ENCODE assay signal across 19 cellular contexts in genomic region chr14:55712505-55712904, GRCh38.
DNase-seq lines count a peak whose midpoint lies in the region; ATAC-seq and TF ChIP-seq lines count a peak whose summit lies in the region.
"Had no signal": no experiment of that assay in that cellular context is flagged by ENCODE, and none has a peak within 500 bp of the region (broad histone marks: within the 10 kb centered on the region; RNA-seq: fewer than 3 reads in every experiment).

No MANE protein-coding gene starts in this region.

- H4K5ac ChIP-seq in mesendoderm (ENCODE audit: low read length): no peak overlapping the region

- no peak overlapping the region for H3K4me3 ChIP-seq in naive thymus-derived CD4-positive, alpha-beta T cell (ENCODE audit: low read length)
- no peak overlapping the region for H3K4me3 ChIP-seq in mesendoderm (ENCODE audit: low read length)
- H3K4me3 ChIP-seq: A549, GM23248 had no signal

- no peak overlapping the region for H3K23ac ChIP-seq in mesendoderm (ENCODE audit: low read length)

- H3K36me3 Mint-ChIP-seq in naive thymus-derived CD4-positive, alpha-beta T cell: no peaks in the 10 kb centered on the region

- H3K9me3 ChIP-seq in naive thymus-derived CD4-positive, alpha-beta T cell (ENCODE audit: control insufficient read depth in 2 of 3, low read length in 3 of 3): no peaks in the 10 kb centered on the region
- H3K9me3 ChIP-seq: A549 had no signal

- WGBS in mesendoderm (ENCODE audit: extremely low coverage, insufficient coverage, low lambda C conversion rate): no CpG with 5 or more reads among the region's 5 CpGs

- no peaks in the 10 kb centered on the region for H3K27me3 ChIP-seq in naive thymus-derived CD4-positive, alpha-beta T cell (ENCODE audit: control insufficient read depth in 2 of 2, insufficient read depth in 2 of 2, low read length in 2 of 2)
- no peaks in the 10 kb centered on the region for H3K27me3 ChIP-seq in mesendoderm (ENCODE audit: insufficient read depth, low read length, poor library complexity)

- no peak overlapping the region for H3K4me3 Mint-ChIP-seq in naive thymus-derived CD4-positive, alpha-beta T cell
- H3K4me3 Mint-ChIP-seq: CD4-positive, alpha-beta T cell had no signal

- H4K8ac ChIP-seq in mesendoderm (ENCODE audit: low read depth, low read length): no peak overlapping the region

- H3K18ac ChIP-seq in mesendoderm (ENCODE audit: low read length): no peak overlapping the region

- H3K79me1 ChIP-seq in mesendoderm (ENCODE audit: low read length): no peaks in the 10 kb centered on the region

- H3K36me3 ChIP-seq in naive thymus-derived CD4-positive, alpha-beta T cell (ENCODE audit: control insufficient read depth in 2 of 3, insufficient read depth in 3 of 3, low read length in 3 of 3): no peaks in the 10 kb centered on the region
- H3K36me3 ChIP-seq in mesendoderm (ENCODE audit: control insufficient read depth, insufficient read depth, low read length): no peaks in the 10 kb centered on the region

- no peak overlapping the region for H3K56ac ChIP-seq in mesendoderm (ENCODE audit: low read length)

- peaks cover 0 to 2% (median 0%) of the 10 kb centered on the region in 5 donors for H3K27me3 Mint-ChIP-seq in naive thymus-derived CD4-positive, alpha-beta T cell
- H3K27me3 Mint-ChIP-seq: CD4-positive, alpha-beta T cell had no signal

- no peak overlapping the region for H3K4me2 ChIP-seq in mesendoderm (ENCODE audit: low read length)
- H3K4me2 ChIP-seq: A549 had no signal

- no peak overlapping the region for H2BK5ac ChIP-seq in mesendoderm (ENCODE audit: low read length)

- H2BK15ac ChIP-seq in mesendoderm (replicated peaks; ENCODE audit: low read depth): no peak overlapping the region

- H3K4me1 Mint-ChIP-seq in naive thymus-derived CD4-positive, alpha-beta T cell: peaks cover 0 to 2% (median 0%) of the 10 kb centered on the region in 7 donors

- intact Hi-C loops in Right ventricle myocardium superior (cut with DNase I) (loop anchor here (5.0 to 10.0 kb wide), 2 partner anchors 632 to 760 kb away; no protein-coding TSS in a partner anchor), cardiac septum (cut with DNase I) (no loop called here), left cardiac atrium (cut with DNase I) (loop anchor here (10.0 kb wide), 2 partner anchors 402 to 712 kb away; partner anchors contain the start of gene PELI2 (in 1 of the 2))
- intact Hi-C loops in naive thymus-derived CD4-positive, alpha-beta T cell (cut with micrococcal nuclease): no loop called here

- no peaks in the 10 kb centered on the region for H3K79me2 ChIP-seq in mesendoderm (ENCODE audit: control insufficient read depth, insufficient read depth, low read length)

- H2BK120ac ChIP-seq in mesendoderm (ENCODE audit: low read depth, low read length): no peak overlapping the region

- CTCF ChIA-PET in naive thymus-derived CD4-positive, alpha-beta T cell (lab: Charles Lee): no interaction called here

- H3K27ac Mint-ChIP-seq in naive thymus-derived CD4-positive, alpha-beta T cell: no peak overlapping the region
- H3K27ac Mint-ChIP-seq: CD4-positive, alpha-beta T cell had no signal

- in situ Hi-C loops in GM13976 (cut with MboI; ENCODE audit: low sequenced_read_pairs, unreplicated experiment): loop anchor here (25.0 kb wide), 1 partner anchor 275 kb away; the partner anchor contains the start of gene TBPL2

- TF ChIP-seq CTCF in GM13976 (IDR thresholded peaks at IDR 0.05; ENCODE audit: borderline replicate concordance, control extremely low read depth, extremely low read depth, insufficient read depth, missing control alignments): no peak

- no peak overlapping the region for H3K9ac ChIP-seq in mesendoderm (ENCODE audit: low read length)
- H3K9ac ChIP-seq: GM23248 had no signal

- peak; percentile 79 for DNase-seq in Right ventricle myocardium superior
- DNase-seq in cardiac septum (ENCODE audit: low spot score): no peak
- no peak for DNase-seq in left cardiac atrium
- DNase-seq in naive thymus-derived CD4-positive, alpha-beta T cell: no peak
- peak in 25 of 49 donors; percentile 1 to 53 (median 12) for DNase-seq in substantia nigra (lab: John Stamatoyannopoulos, UW)
- no peak for DNase-seq in NCI-H748 treated with DMSO at 0.1 percent for 48 hours (lab: John Stamatoyannopoulos, UW)
- DNase-seq in mesendoderm: no peak
- no peak for DNase-seq in GM13976 (ENCODE audit: low spot score)
- DNase-seq: AML-193; CD4-positive, alpha-beta T cell; DMS79 treated with DMSO at 0.1 percent for 48 hours; GM23248; KBM-7; NCI-H1092; NCI-H2107; NCI-H226; NCI-H526; SIG-M5 had no signal

- no peak overlapping the region for H2AK5ac ChIP-seq in mesendoderm (ENCODE audit: low read length)

- H3K27ac ChIP-seq in naive thymus-derived CD4-positive, alpha-beta T cell (ENCODE audit: low read depth, low read length): no peak overlapping the region
- no peak overlapping the region for H3K27ac ChIP-seq in substantia nigra (ENCODE audit: low read depth, low read length, poor library complexity, severe bottlenecking)
- H3K27ac ChIP-seq in mesendoderm (ENCODE audit: low read depth, low read length): no peak overlapping the region
- H3K27ac ChIP-seq: A549, GM23248 had no signal

- H3K9me3 Mint-ChIP-seq in naive thymus-derived CD4-positive, alpha-beta T cell: no peaks in the 10 kb centered on the region
- H3K9me3 Mint-ChIP-seq: CD4-positive, alpha-beta T cell had no signal

- ATAC-seq in Right ventricle myocardium superior (ENCODE audit: poor library complexity) (peak; percentile 89), left cardiac atrium (peak; percentile 48 to 84)
- ATAC-seq in naive thymus-derived CD4-positive, alpha-beta T cell: peak; percentile 29
- ATAC-seq: A549 had no signal

- no peaks in the 10 kb centered on the region for H3K4me1 ChIP-seq in naive thymus-derived CD4-positive, alpha-beta T cell (ENCODE audit: control insufficient read depth in 2 of 2, insufficient read depth in 2 of 2, low read length in 2 of 2)
- no peaks in the 10 kb centered on the region for H3K4me1 ChIP-seq in mesendoderm (ENCODE audit: control insufficient read depth, low read depth, low read length)
- H3K4me1 ChIP-seq: A549 had no signal

- POLR2A ChIA-PET in naive thymus-derived CD4-positive, alpha-beta T cell (lab: Charles Lee): no interaction called here

- no peak overlapping the region for H3K4ac ChIP-seq in mesendoderm (ENCODE audit: low read depth, low read length)

Comparison
In these comparisons a context has a peak if more than half of its experiments do, and no peak if none do; other contexts are left out.
1. DNase-seq: peak in Right ventricle myocardium superior (single experiment) and substantia nigra (25 of 49); none in cardiac septum (single experiment), left cardiac atrium (single experiment), naive thymus-derived CD4-positive, alpha-beta T cell (0 of 9), NCI-H748 treated with DMSO at 0.1 percent for 48 hours (single experiment), mesendoderm (single experiment) and GM13976 (single experiment).
2. intact Hi-C loops: an anchor here in Right ventricle myocardium superior (5.0 to 10.0 kb wide) and left cardiac atrium (10.0 kb wide); none called in cardiac septum and naive thymus-derived CD4-positive, alpha-beta T cell.
3. ATAC-seq: peak in every context shown above with its lines; median percentile 89 in Right ventricle myocardium superior; 66 in left cardiac atrium; 29 in naive thymus-derived CD4-positive, alpha-beta T cell.